Comparison of ENCODE assay signal across 1 cellular context in genomic region chr4:39324897-39325613, GRCh38.
A peak's percentile ranks its signal among the peaks of the same experiment; 100 is the strongest.
TF ChIP-seq lines count a peak whose summit lies in the region.

No MANE protein-coding gene starts in this region.

TF ChIP-seq in HepG2, 621 proteins besides CTCF, POLR2A, EP300 and RAD21 (continued from another document and continues in another):
- TF ChIP-seq, protein P1, sequence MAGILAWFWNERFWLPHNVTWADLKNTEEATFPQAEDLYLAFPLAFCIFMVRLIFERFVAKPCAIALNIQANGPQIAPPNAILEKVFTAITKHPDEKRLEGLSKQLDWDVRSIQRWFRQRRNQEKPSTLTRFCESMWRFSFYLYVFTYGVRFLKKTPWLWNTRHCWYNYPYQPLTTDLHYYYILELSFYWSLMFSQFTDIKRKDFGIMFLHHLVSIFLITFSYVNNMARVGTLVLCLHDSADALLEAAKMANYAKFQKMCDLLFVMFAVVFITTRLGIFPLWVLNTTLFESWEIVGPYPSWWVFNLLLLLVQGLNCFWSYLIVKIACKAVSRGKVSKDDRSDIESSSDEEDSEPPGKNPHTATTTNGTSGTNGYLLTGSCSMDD (CRISPR knock-in tag; IDR thresholded peaks at IDR 0.05) = no peak
- TF ChIP-seq ATF1 (CRISPR knock-in tag; IDR thresholded peaks at IDR 0.05) = no peak
- TF ChIP-seq CREB1 (IDR thresholded peaks at IDR 0.05) = no peak
- TF ChIP-seq CREB1 (CRISPR knock-in tag; IDR thresholded peaks at IDR 0.05) = peak; percentile 31; the same call in 1 of the 2 replicates
- no peak for TF ChIP-seq ZNF3 (CRISPR knock-in tag; IDR thresholded peaks at IDR 0.05)
- TF ChIP-seq ZNF788 (CRISPR knock-in tag; IDR thresholded peaks at IDR 0.05; ENCODE audit: borderline replicate concordance) = no peak
- peak; percentile 61; the same call in 1 of the 2 replicates for TF ChIP-seq GATAD2A (CRISPR knock-in tag; IDR thresholded peaks at IDR 0.05)
- TF ChIP-seq ZFP36 (IDR thresholded peaks at IDR 0.05; ENCODE audit: borderline replicate concordance, low read depth, low read length, partially characterized antibody) = no peak
- peak; percentile 74 for TF ChIP-seq CEBPG (CRISPR knock-in tag; IDR thresholded peaks at IDR 0.05)
- peak; percentile 60; the same call in 1 of the 2 replicates for TF ChIP-seq NR2F6 (IDR thresholded peaks at IDR 0.05)
- peak; percentile 56; the same call in 1 of the 2 replicates for TF ChIP-seq NR2F6 (CRISPR knock-in tag; IDR thresholded peaks at IDR 0.05)
- TF ChIP-seq NR2F2 (IDR thresholded peaks at IDR 0.05; ENCODE audit: borderline replicate concordance, low read depth) = peak; percentile 36; the same call in 1 of the 2 replicates
- no peak for TF ChIP-seq GRHL1 (CRISPR knock-in tag; conservative IDR thresholded peaks at IDR 0.05)
- no peak for TF ChIP-seq EEA1 (CRISPR knock-in tag; IDR thresholded peaks at IDR 0.05; ENCODE audit: borderline replicate concordance)
- TF ChIP-seq THAP11 (CRISPR knock-in tag; IDR thresholded peaks at IDR 0.05) = 0 out of 2 replicates have a peak, but pooled peaks have one; percentile 26
- TF ChIP-seq ZNF574 (CRISPR knock-in tag; IDR thresholded peaks at IDR 0.05) = no peak
- TF ChIP-seq, protein P2, sequence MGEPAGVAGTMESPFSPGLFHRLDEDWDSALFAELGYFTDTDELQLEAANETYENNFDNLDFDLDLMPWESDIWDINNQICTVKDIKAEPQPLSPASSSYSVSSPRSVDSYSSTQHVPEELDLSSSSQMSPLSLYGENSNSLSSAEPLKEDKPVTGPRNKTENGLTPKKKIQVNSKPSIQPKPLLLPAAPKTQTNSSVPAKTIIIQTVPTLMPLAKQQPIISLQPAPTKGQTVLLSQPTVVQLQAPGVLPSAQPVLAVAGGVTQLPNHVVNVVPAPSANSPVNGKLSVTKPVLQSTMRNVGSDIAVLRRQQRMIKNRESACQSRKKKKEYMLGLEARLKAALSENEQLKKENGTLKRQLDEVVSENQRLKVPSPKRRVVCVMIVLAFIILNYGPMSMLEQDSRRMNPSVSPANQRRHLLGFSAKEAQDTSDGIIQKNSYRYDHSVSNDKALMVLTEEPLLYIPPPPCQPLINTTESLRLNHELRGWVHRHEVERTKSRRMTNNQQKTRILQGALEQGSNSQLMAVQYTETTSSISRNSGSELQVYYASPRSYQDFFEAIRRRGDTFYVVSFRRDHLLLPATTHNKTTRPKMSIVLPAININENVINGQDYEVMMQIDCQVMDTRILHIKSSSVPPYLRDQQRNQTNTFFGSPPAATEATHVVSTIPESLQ (CRISPR knock-in tag; conservative IDR thresholded peaks at IDR 0.05) = no peak
- TF ChIP-seq SMAD9 (CRISPR knock-in tag; IDR thresholded peaks at IDR 0.05) = no peak
- TF ChIP-seq GZF1 (CRISPR knock-in tag; IDR thresholded peaks at IDR 0.05) = no peak
- TF ChIP-seq ZNF234 (CRISPR knock-in tag; conservative IDR thresholded peaks at IDR 0.05) = no peak
- no peak for TF ChIP-seq ZNF615 (CRISPR knock-in tag; IDR thresholded peaks at IDR 0.05; ENCODE audit: borderline replicate concordance)
- TF ChIP-seq PPARG (CRISPR knock-in tag; conservative IDR thresholded peaks at IDR 0.05) = 0 out of 2 replicates have a peak, but pooled peaks have one; percentile 32
- TF ChIP-seq ZNF770 (CRISPR knock-in tag; IDR thresholded peaks at IDR 0.05) = peak; percentile 52; the same call in 1 of the 2 replicates
- no peak for TF ChIP-seq ZNF879 (CRISPR knock-in tag; IDR thresholded peaks at IDR 0.05)
- TF ChIP-seq NRL (CRISPR knock-in tag; IDR thresholded peaks at IDR 0.05; ENCODE audit: borderline replicate concordance) = no peak
- TF ChIP-seq TRIM24 (CRISPR knock-in tag; IDR thresholded peaks at IDR 0.05) = no peak
- TF ChIP-seq, protein P3, sequence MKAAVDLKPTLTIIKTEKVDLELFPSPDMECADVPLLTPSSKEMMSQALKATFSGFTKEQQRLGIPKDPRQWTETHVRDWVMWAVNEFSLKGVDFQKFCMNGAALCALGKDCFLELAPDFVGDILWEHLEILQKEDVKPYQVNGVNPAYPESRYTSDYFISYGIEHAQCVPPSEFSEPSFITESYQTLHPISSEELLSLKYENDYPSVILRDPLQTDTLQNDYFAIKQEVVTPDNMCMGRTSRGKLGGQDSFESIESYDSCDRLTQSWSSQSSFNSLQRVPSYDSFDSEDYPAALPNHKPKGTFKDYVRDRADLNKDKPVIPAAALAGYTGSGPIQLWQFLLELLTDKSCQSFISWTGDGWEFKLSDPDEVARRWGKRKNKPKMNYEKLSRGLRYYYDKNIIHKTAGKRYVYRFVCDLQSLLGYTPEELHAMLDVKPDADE (CRISPR knock-in tag; IDR thresholded peaks at IDR 0.05) = no peak
- TF ChIP-seq TARDBP (CRISPR knock-in tag; IDR thresholded peaks at IDR 0.05) = no peak
- TF ChIP-seq CEBPB (IDR thresholded peaks at IDR 0.05; ENCODE audit: borderline replicate concordance, low read depth, low read length) = 0 out of 2 replicates have a peak, but pooled peaks have one; percentile 40
- no peak for TF ChIP-seq ONECUT2 (CRISPR knock-in tag; IDR thresholded peaks at IDR 0.05)
- TF ChIP-seq ZNF646 (CRISPR knock-in tag; IDR thresholded peaks at IDR 0.05) = no peak
- no peak for TF ChIP-seq ZBTB14 (CRISPR knock-in tag; IDR thresholded peaks at IDR 0.05)
- no peak for TF ChIP-seq JDP2 (CRISPR knock-in tag; IDR thresholded peaks at IDR 0.05; ENCODE audit: borderline replicate concordance)
- TF ChIP-seq, protein P4, sequence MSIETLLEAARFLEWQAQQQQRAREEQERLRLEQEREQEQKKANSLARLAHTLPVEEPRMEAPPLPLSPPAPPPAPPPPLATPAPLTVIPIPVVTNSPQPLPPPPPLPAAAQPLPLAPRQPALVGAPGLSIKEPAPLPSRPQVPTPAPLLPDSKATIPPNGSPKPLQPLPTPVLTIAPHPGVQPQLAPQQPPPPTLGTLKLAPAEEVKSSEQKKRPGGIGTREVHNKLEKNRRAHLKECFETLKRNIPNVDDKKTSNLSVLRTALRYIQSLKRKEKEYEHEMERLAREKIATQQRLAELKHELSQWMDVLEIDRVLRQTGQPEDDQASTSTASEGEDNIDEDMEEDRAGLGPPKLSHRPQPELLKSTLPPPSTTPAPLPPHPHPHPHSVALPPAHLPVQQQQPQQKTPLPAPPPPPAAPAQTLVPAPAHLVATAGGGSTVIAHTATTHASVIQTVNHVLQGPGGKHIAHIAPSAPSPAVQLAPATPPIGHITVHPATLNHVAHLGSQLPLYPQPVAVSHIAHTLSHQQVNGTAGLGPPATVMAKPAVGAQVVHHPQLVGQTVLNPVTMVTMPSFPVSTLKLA (IDR thresholded peaks at IDR 0.05) = no peak
- no peak for TF ChIP-seq ZNF296 (CRISPR knock-in tag; conservative IDR thresholded peaks at IDR 0.05)
- TF ChIP-seq ZNF484 (CRISPR knock-in tag; IDR thresholded peaks at IDR 0.05; ENCODE audit: borderline replicate concordance, low read depth) = no peak
